Comparison of ENCODE assay signal across 1 cellular context in the genomic region with DNA sequence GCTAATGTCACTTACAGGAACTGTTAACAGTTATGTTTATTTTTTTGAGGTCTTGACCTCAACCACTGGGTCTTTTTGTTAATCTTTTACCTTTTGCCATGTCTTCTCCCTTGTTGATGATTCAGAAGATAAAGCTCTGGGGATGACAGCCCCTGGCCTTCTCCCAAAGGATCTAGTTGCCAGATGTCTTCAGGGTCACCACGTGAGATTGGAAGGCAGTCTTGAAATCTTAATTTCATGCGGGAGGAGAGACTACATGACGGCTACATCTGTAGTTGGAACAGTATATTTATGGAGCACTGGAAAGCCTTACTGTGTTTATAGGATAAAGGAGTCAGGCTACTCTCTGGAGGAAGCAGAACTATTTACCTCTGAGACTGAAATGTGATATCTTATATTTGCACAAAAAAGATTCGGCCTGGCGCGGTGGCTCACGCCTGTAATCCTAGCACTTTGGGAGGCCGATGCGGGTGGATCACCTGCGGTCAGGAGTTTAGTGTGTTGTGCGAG.
TF ChIP-seq lines count a peak whose summit lies in the region.

No MANE protein-coding gene starts in this region.

TF ChIP-seq in IMR-90, 13 proteins besides CTCF, POLR2A, EP300 and RAD21:
- TF ChIP-seq MAZ (IDR thresholded peaks at IDR 0.05; ENCODE audit: borderline replicate concordance, low read depth, low read length): no peak
- no peak for TF ChIP-seq CHD1 (IDR thresholded peaks at IDR 0.05; ENCODE audit: low read depth, low read length)
- no peak for TF ChIP-seq CEBPB (IDR thresholded peaks at IDR 0.05; ENCODE audit: low read depth, low read length)
- no peak for TF ChIP-seq RFX5 (IDR thresholded peaks at IDR 0.05; ENCODE audit: low read depth, low read length)
- TF ChIP-seq RCOR1 (IDR thresholded peaks at IDR 0.05; ENCODE audit: insufficient replicate concordance, low read length): no peak
- no peak for TF ChIP-seq NFE2L2 (IDR thresholded peaks at IDR 0.05; ENCODE audit: low read depth, low read length)
- TF ChIP-seq USF2 (IDR thresholded peaks at IDR 0.05; ENCODE audit: low read depth, low read length): no peak
- TF ChIP-seq SMC3 (IDR thresholded peaks at IDR 0.05; ENCODE audit: low read depth, low read length): no peak
- TF ChIP-seq ELK1 (IDR thresholded peaks at IDR 0.05; ENCODE audit: borderline replicate concordance, low read depth, low read length): no peak
- no peak for TF ChIP-seq MXI1 (IDR thresholded peaks at IDR 0.05; ENCODE audit: borderline replicate concordance, low read depth, low read length)
- no peak for TF ChIP-seq BHLHE40 (IDR thresholded peaks at IDR 0.05; ENCODE audit: low read depth, low read length)
- TF ChIP-seq FOS (IDR thresholded peaks at IDR 0.05; ENCODE audit: low read depth, low read length): no peak
- TF ChIP-seq MAFK (IDR thresholded peaks at IDR 0.05; ENCODE audit: low read depth, low read length): no peak
TF ChIP-seq in IMR-90: peak in this region for 0.
